7 cellular contexts compared by ENCODE assay signal in the genomic region with DNA sequence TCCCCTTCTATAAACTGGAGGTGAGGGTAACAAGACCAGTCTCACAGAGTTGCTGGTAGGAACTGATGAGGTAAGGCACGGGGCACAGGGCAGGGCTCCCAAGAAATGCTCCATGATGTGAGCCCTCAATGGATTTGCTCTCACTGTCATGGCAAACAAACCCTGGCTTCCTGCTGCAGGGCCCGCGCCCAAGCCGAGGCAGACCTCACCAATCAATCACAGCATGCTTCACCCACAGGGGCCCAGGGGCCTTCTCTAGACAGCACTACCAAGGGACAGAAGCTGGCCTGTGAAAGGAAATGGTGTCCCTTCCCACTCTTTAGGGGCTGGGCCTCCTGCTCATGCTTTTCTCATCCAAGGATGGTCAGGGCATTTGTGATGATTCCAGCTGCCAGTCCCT. TPM values are rescaled to one million over a fixed set of nuclear protein-coding genes. Genes with fewer than 3 reads are reported as not detected.
"Had no signal": no experiment of that assay in that cellular context is flagged by ENCODE, and none has a peak within 500 bp of the region (broad histone marks: within the 10 kb centered on the region; RNA-seq: fewer than 3 reads in every experiment).

No MANE protein-coding gene starts in this region.

- FAIRE-seq: HepG2 had no signal

- DNase-seq: H7, KG1 had no signal

- ATAC-seq: HepG2 had no signal

- H3K4me1 ChIP-seq: HAP-1 had no signal

- H3K27ac ChIP-seq: HL-60 had no signal

- H3K4me1 Mint-ChIP-seq: GM23338, IgD-negative memory B cell had no signal

- H3K9me3 ChIP-seq: HAP-1 had no signal

- H3K27me3 Mint-ChIP-seq: IgD-negative memory B cell had no signal

- H3K4me3 Mint-ChIP-seq: GM23338, IgD-negative memory B cell had no signal

- H3K4me3 ChIP-seq: GM23338, HAP-1 had no signal

- H3K27ac Mint-ChIP-seq: GM23338, IgD-negative memory B cell had no signal

- H3K9me3 Mint-ChIP-seq: GM23338, IgD-negative memory B cell had no signal

- H2AFZ ChIP-seq: GM23338 had no signal

- H3K4me2 ChIP-seq: GM23338 had no signal

RNA-seq across cellular contexts. Expression of gene PLA2G4C, which starts 25.9 kb away (rescaled TPM):
- total RNA-seq: H7 had no signal
